Comparison of ENCODE assay signal across 1 cellular context in genomic region chr14:97036096-97036852, GRCh38.
TF ChIP-seq lines count a peak whose summit lies in the region.

No MANE protein-coding gene starts in this region.

TF ChIP-seq in WTC11, 78 proteins besides CTCF, POLR2A, EP300 and RAD21 (continued from another document):
- TF ChIP-seq ATF6 (CRISPR knock-in tag; IDR thresholded peaks at IDR 0.05), result no peak
- TF ChIP-seq ZNF121 (CRISPR knock-in tag; IDR thresholded peaks at IDR 0.05), result no peak
- TF ChIP-seq NR1H2 (CRISPR knock-in tag; IDR thresholded peaks at IDR 0.05), result no peak
- no peak for TF ChIP-seq E2F1 (CRISPR knock-in tag; IDR thresholded peaks at IDR 0.05)
- TF ChIP-seq EMX1 (CRISPR knock-in tag; IDR thresholded peaks at IDR 0.05), result no peak
